18 cellular contexts compared by ENCODE assay signal in genomic region chr2:64982932-64983331, GRCh38.
"Had no signal": no experiment of that assay in that cellular context is flagged by ENCODE, and none has a peak within 500 bp of the region (broad histone marks: within the 10 kb centered on the region; RNA-seq: fewer than 3 reads in every experiment).

No MANE protein-coding gene starts in this region.

- H3K9me3 Mint-ChIP-seq: endodermal cell, neural crest cell had no signal

- H3K27ac ChIP-seq: coronary artery, foreskin keratinocyte, sigmoid colon, skin epidermis had no signal

- ATAC-seq: foreskin keratinocyte; left colon; left ventricle myocardium superior; naive thymus-derived CD4-positive, alpha-beta T cell had no signal

- DNase-seq: effector CD4-positive, alpha-beta T cell; endodermal cell; erythroblast; foreskin keratinocyte; head of caudate nucleus; hippocampal formation; left colon; left ventricle myocardium superior; naive thymus-derived CD4-positive, alpha-beta T cell; posterior cingulate gyrus; sigmoid colon; stimulated activated CD4-positive, alpha-beta T cell treated with anti-CD3 and anti-CD28 coated beads, Interleukin-2, amount 100 ng/mL, for 24 hours; stimulated activated CD4-positive, alpha-beta T cell treated with anti-CD3 and anti-CD28 coated beads, Interleukin-4, amount 100 ng/mL, for 4 hours; stimulated activated naive CD4-positive, alpha-beta T cell treated with Interleukin-2 at 50 U/mL for 16 hours; trophoblast cell had no signal

- H3K36me3 ChIP-seq: sigmoid colon had no signal

- H3K9me3 ChIP-seq: sigmoid colon had no signal

- H3K4me3 Mint-ChIP-seq: endodermal cell, neural crest cell had no signal

- H3K27ac Mint-ChIP-seq: endodermal cell had no signal

- H3K27me3 ChIP-seq: foreskin keratinocyte, sigmoid colon had no signal

- H3K4me3 ChIP-seq: coronary artery, sigmoid colon, skin epidermis had no signal

- H3K4me1 Mint-ChIP-seq: endodermal cell had no signal
